8 cellular contexts compared by ENCODE assay signal in genomic region chr13:46667687-46668281, GRCh38.
DNase-seq lines count a peak whose midpoint lies in the region; ATAC-seq and TF ChIP-seq lines count a peak whose summit lies in the region.

No MANE protein-coding gene starts in this region.

- H3K27ac Mint-ChIP-seq in activated CD8-positive, alpha-beta T cell treated with anti-CD3 and anti-CD28 coated beads for 36 hours = peak overlapping the region; percentile 86
- peak overlapping the region; percentile 91 to 95 for H3K27ac Mint-ChIP-seq in natural killer cell

- peaks cover 16% of the 10 kb centered on the region for H3K36me3 Mint-ChIP-seq in activated CD8-positive, alpha-beta T cell treated with anti-CD3 and anti-CD28 coated beads for 36 hours (ENCODE audit: low read depth)
- H3K36me3 Mint-ChIP-seq in natural killer cell = no peaks in the 10 kb centered on the region

- H3K4me3 Mint-ChIP-seq in activated CD8-positive, alpha-beta T cell treated with anti-CD3 and anti-CD28 coated beads for 36 hours = peak overlapping the region; percentile 76
- H3K4me3 Mint-ChIP-seq in natural killer cell = peak overlapping the region; percentile 91

- POLR2A ChIA-PET in activated CD8-positive, alpha-beta T cell treated with anti-CD3 and anti-CD28 coated beads for 36 hours (lab: Charles Lee) = interaction anchor here (0.8 kb wide), 1 partner anchor 10 kb away, joined by 3 read pairs; no protein-coding TSS in a partner anchor
- POLR2A ChIA-PET in RWPE1 (lab: Yijun Ruan, JAX; ENCODE audit: low non-redundant PET) = no interaction called here

- no peak overlapping the region for H3K27ac ChIP-seq in RWPE1

- no peak for DNase-seq in activated CD8-positive, alpha-beta T cell treated with anti-CD3 and anti-CD28 coated beads for 36 hours
- DNase-seq in natural killer cell (no peak), mucosa of gallbladder (ENCODE audit: low spot score) (no peak), RWPE1 (ENCODE audit: low spot score) (no peak), NCI-H345 (lab: John Stamatoyannopoulos, UW) (no peak), GM19238 (ENCODE audit: insufficient read length, low spot score) (no peak)

- TF ChIP-seq CTCF in activated CD8-positive, alpha-beta T cell treated with anti-CD3 and anti-CD28 coated beads for 36 hours (IDR thresholded peaks at IDR 0.05) = no peak
- TF ChIP-seq CTCF in natural killer cell (IDR thresholded peaks at IDR 0.05) (no peak), RWPE1 (conservative IDR thresholded peaks at IDR 0.05; ENCODE audit: low read depth) (no peak)

- intact Hi-C loops in activated CD8-positive, alpha-beta T cell treated with anti-CD3 and anti-CD28 coated beads for 36 hours (cut with micrococcal nuclease) = loop anchor here (5.0 kb wide), 1 partner anchor 75 kb away; no protein-coding TSS in a partner anchor
- intact Hi-C loops in natural killer cell (cut with micrococcal nuclease) = loop anchor here (1.0 to 5.0 kb wide), 4 partner anchors 12 to 114 kb away; partner anchors contain the start of gene LRCH1

- H3K9me3 Mint-ChIP-seq in activated CD8-positive, alpha-beta T cell treated with anti-CD3 and anti-CD28 coated beads for 36 hours = no peaks in the 10 kb centered on the region
- no peaks in the 10 kb centered on the region for H3K9me3 Mint-ChIP-seq in natural killer cell

- ATAC-seq in GM18861 (IDR thresholded peaks at IDR 0.05; ENCODE audit: unreplicated experiment) (peak; percentile 50), HG02840 (IDR thresholded peaks at IDR 0.05; ENCODE audit: low FRiP score, unreplicated experiment) (peak; percentile 51), natural killer cell (peak; percentile 80 to 88 (median 87))
- peak; percentile 76 for ATAC-seq in activated CD8-positive, alpha-beta T cell treated with anti-CD3 and anti-CD28 coated beads for 36 hours

- CTCF ChIA-PET in activated CD8-positive, alpha-beta T cell treated with anti-CD3 and anti-CD28 coated beads for 36 hours (lab: Charles Lee) = interaction anchor here (1.0 to 3.9 kb wide), 6 partner anchors 12 to 138 kb away, joined by 3 to 29 read pairs (median 5); partner anchors contain the start of gene LRCH1
- CTCF ChIA-PET in RWPE1 (lab: Yijun Ruan, JAX) = no interaction called here

- peaks cover 41% of the 10 kb centered on the region for H3K4me1 Mint-ChIP-seq in activated CD8-positive, alpha-beta T cell treated with anti-CD3 and anti-CD28 coated beads for 36 hours (ENCODE audit: low read depth)
- peaks cover 53 to 63% of the 10 kb centered on the region in 2 donors for H3K4me1 Mint-ChIP-seq in natural killer cell

- H3K27me3 Mint-ChIP-seq in activated CD8-positive, alpha-beta T cell treated with anti-CD3 and anti-CD28 coated beads for 36 hours = no peaks in the 10 kb centered on the region
- no peaks in the 10 kb centered on the region for H3K27me3 Mint-ChIP-seq in natural killer cell (ENCODE audit: low read depth in 2 of 2)
